24 cellular contexts compared by ENCODE assay signal in genomic region chr2:136080114-136080513, GRCh38. TPM values are rescaled to one million over a fixed set of nuclear protein-coding genes. Genes with fewer than 3 reads are reported as not detected.
"Had no signal": no experiment of that assay in that cellular context is flagged by ENCODE, and none has a peak within 500 bp of the region (broad histone marks: within the 10 kb centered on the region; RNA-seq: fewer than 3 reads in every experiment).

No MANE protein-coding gene starts in this region.

- H3K27ac Mint-ChIP-seq: progenitor cell of endocrine pancreas; stimulated activated naive CD8-positive, alpha-beta T cell treated with anti-CD3 and anti-CD28 coated beads, Interleukin-15, Interleukin-2, amounts not matched to agents 100 ng/mL and 50 ng/mL, for 24 hours had no signal

- H3K4me3 ChIP-seq: heart right ventricle, left lung, lower lobe of right lung, ovary, right atrium auricular region, skin epidermis, suprapubic skin, thoracic aorta, tibial artery, upper lobe of right lung had no signal

- DNase-seq: heart right ventricle; hippocampal formation; kidney; left colon; left lung; lower lobe of right lung; mammary epithelial cell; mesenchymal stem cell; naive thymus-derived CD8-positive, alpha-beta T cell; ovary; stimulated activated CD4-positive, alpha-beta T cell treated with anti-CD3 and anti-CD28 coated beads, Interleukin-12 subunit alpha, Interleukin-12 subunit beta, amount 100 ng/mL, for 4 hours; stimulated activated CD4-positive, alpha-beta T cell treated with anti-CD3 and anti-CD28 coated beads, Interleukin-15, amount 100 ng/mL, for 24 hours; stimulated activated CD4-positive, alpha-beta T cell treated with anti-CD3 and anti-CD28 coated beads, Interleukin-2, amount 100 ng/mL, for 24 hours; stimulated activated CD4-positive, alpha-beta T cell treated with anti-CD3 and anti-CD28 coated beads, Interleukin-4, amount 100 ng/mL, for 1 hour; stimulated activated naive CD4-positive, alpha-beta T cell; tibial artery; upper lobe of right lung had no signal

- ATAC-seq: heart right ventricle; left colon; left lung; lower lobe of right lung; naive thymus-derived CD8-positive, alpha-beta T cell; sciatic nerve; upper lobe of right lung had no signal

- H3K27ac ChIP-seq: heart right ventricle, left lung, lower lobe of right lung, ovary, right atrium auricular region, skin epidermis, suprapubic skin, thoracic aorta, tibial artery, upper lobe of right lung had no signal

- H3K4me1 ChIP-seq: heart right ventricle, left lung, lower lobe of right lung, right atrium auricular region, suprapubic skin, tibial artery, upper lobe of right lung had no signal

- H3K4me3 Mint-ChIP-seq: naive thymus-derived CD8-positive, alpha-beta T cell; stimulated activated naive CD8-positive, alpha-beta T cell treated with anti-CD3 and anti-CD28 coated beads, Interleukin-15, Interleukin-2, amounts not matched to agents 100 ng/mL and 50 ng/mL, for 24 hours had no signal

- H3K27me3 ChIP-seq: heart right ventricle, left lung, ovary, right atrium auricular region, suprapubic skin, tibial artery, upper lobe of right lung had no signal

- H3K36me3 ChIP-seq: heart right ventricle, left lung, lower lobe of right lung, ovary, right atrium auricular region, suprapubic skin, thoracic aorta, tibial artery, upper lobe of right lung had no signal

- H3K36me3 Mint-ChIP-seq: naive thymus-derived CD8-positive, alpha-beta T cell had no signal

- H3K27me3 Mint-ChIP-seq: naive thymus-derived CD8-positive, alpha-beta T cell; progenitor cell of endocrine pancreas; stimulated activated naive CD8-positive, alpha-beta T cell treated with anti-CD3 and anti-CD28 coated beads, Interleukin-15, Interleukin-2, amounts not matched to agents 100 ng/mL and 50 ng/mL, for 24 hours had no signal

- H3K9me3 Mint-ChIP-seq: stimulated activated naive CD8-positive, alpha-beta T cell treated with anti-CD3 and anti-CD28 coated beads, Interleukin-15, Interleukin-2, amounts not matched to agents 100 ng/mL and 50 ng/mL, for 24 hours had no signal

- H3K9me3 ChIP-seq: lower lobe of right lung, ovary, right atrium auricular region, thoracic aorta, upper lobe of right lung had no signal

RNA-seq across cellular contexts. Expression of gene CXCR4, which starts 37.8 kb away (rescaled TPM):
- total RNA-seq: mammary epithelial cell had no signal
